Comparison of ENCODE assay signal across 21 cellular contexts in the genomic region with DNA sequence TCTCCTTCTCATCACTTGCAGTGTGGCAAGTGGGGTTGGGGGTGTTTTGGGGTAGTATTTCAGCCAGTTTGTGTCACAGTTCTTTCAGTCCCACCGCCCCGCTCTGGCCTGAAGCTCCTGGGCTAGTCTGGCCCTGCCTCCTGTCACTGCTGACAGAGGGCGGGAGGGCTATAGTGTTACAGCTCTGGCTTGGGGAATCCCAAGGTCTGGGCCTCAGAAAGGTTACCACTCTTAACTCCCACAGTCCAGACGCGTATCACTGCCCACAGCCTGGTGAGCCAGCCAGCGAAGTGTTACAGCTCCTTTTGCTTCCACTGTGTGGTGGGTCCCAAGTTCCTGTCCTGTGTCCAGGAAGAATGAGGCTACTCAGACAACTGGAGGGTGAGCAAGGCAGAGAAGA. TPM values are rescaled to one million over a fixed set of nuclear protein-coding genes. Genes with fewer than 3 reads are reported as not detected.
DNase-seq lines count a peak whose midpoint lies in the region; ATAC-seq, FAIRE-seq and TF ChIP-seq lines count a peak whose summit lies in the region.
"Had no signal": no experiment of that assay in that cellular context is flagged by ENCODE, and none has a peak within 500 bp of the region (broad histone marks: within the 10 kb centered on the region; RNA-seq: fewer than 3 reads in every experiment).

No MANE protein-coding gene starts in this region.

- no peak overlapping the region for H3K56ac ChIP-seq in H9 (ENCODE audit: insufficient read length, low read depth, low read length)

- no peak overlapping the region for H3K4me2 ChIP-seq in GM12878 (ENCODE audit: control insufficient read depth, insufficient read depth)
- no peak overlapping the region for H3K4me2 ChIP-seq in H9 (ENCODE audit: insufficient read depth, insufficient read length, low read length)
- H3K4me2 ChIP-seq: A549 had no signal

- POLR2A ChIA-PET in GM12878 (lab: Charles Lee): no interaction called here

- TF ChIP-seq POLR2A in GM12878 (IDR thresholded peaks at IDR 0.05; ENCODE audit: low read depth, low read length): no peak

- intact Hi-C loops in activated CD4-positive, alpha-beta T cell treated with anti-CD3 and anti-CD28 coated beads, Interleukin-2, amount 10 ng/mL, durations not matched to agents 24 days and 14 days (cut with micrococcal nuclease): no loop called here
- intact Hi-C loops in GM12878 (cut with micrococcal nuclease; ENCODE audit: unreplicated experiment): no loop called here

- H3K36me3 ChIP-seq in GM12878 (ENCODE audit: control insufficient read depth in 2 of 2, insufficient read depth in 2 of 2, low read length in 1 of 2): no peaks in the 10 kb centered on the region

- H3K4ac ChIP-seq in H9 (ENCODE audit: low read depth, low read length): no peak overlapping the region

- H2BK12ac ChIP-seq in H9 (ENCODE audit: insufficient read length, low read depth, low read length): no peak overlapping the region

- no peak for TF ChIP-seq EP300 in GM12878 (IDR thresholded peaks at IDR 0.05; ENCODE audit: borderline replicate concordance in 1 of 2, control insufficient read depth in 1 of 2, low read depth in 2 of 2, low read length in 2 of 2)

- in situ Hi-C loops in GM12878 (cut with MboI): no loop called here

- H3K27me3 ChIP-seq in GM12878 (replicated peaks in 1 of 2; ENCODE audit: control insufficient read depth in 2 of 2, insufficient read depth in 2 of 2, low read length in 1 of 2): no peaks in the 10 kb centered on the region; a peak in 3 of 4 replicates
- H3K27me3 ChIP-seq in H9 (ENCODE audit: insufficient read depth, low read length): no peaks in the 10 kb centered on the region

- H4K8ac ChIP-seq in H9 (replicated peaks; ENCODE audit: insufficient read length, low read depth, low read length): no peak overlapping the region

- RAD21 ChIA-PET in GM12878 (lab: Charles Lee; ENCODE audit: unreplicated experiment): no interaction called here

- H3K23me2 ChIP-seq in H9 (ENCODE audit: insufficient read length, low read depth, low read length, poor library complexity, severe bottlenecking): no peaks in the 10 kb centered on the region

- H2AFZ ChIP-seq in GM12878 (ENCODE audit: control insufficient read depth, low read depth, low read length) (peak overlapping the region; percentile 17), H9 (ENCODE audit: low read length) (no peak overlapping the region)
- H2AFZ ChIP-seq: GM23248 had no signal

- peak; percentile 64 for ATAC-seq in GM12878
- ATAC-seq in stimulated activated naive B cell treated with anti-CD40 and anti-IgM and Interleukin-4, amounts not matched to agents 10 μg/mL and 1 μg/mL and 100 μg/mL, for 72 hours (replicated peaks): peak; percentile 44 to 60
- ATAC-seq: HCT116 had no signal

- H2BK20ac ChIP-seq in H9 (ENCODE audit: low read depth, low read length, poor library complexity, severe bottlenecking): no peak overlapping the region

- H4K5ac ChIP-seq in H9 (ENCODE audit: insufficient read length, low read depth, low read length): no peak overlapping the region

- no peak overlapping the region for H3K4me3 ChIP-seq in GM12878
- H3K4me3 ChIP-seq: A549, GM23248 had no signal

- H3K9me3 Mint-ChIP-seq in activated CD4-positive, alpha-beta T cell treated with anti-CD3 and anti-CD28 coated beads, Interleukin-2, amount 10 ng/mL, durations not matched to agents 24 days and 14 days: no peaks in the 10 kb centered on the region
- H3K9me3 Mint-ChIP-seq in nephron progenitor cell (peaks cover 9% of the 10 kb centered on the region), H9 (peaks cover 0 to 2% of the 10 kb centered on the region in 2 experiments; a peak in 2 of 5 replicates)
- no peaks in the 10 kb centered on the region for H3K9me3 Mint-ChIP-seq in stimulated activated naive B cell treated with anti-CD40 and anti-IgM and Interleukin-4, amounts not matched to agents 10 μg/mL and 1 μg/mL and 100 μg/mL, for 72 hours
- H3K9me3 Mint-ChIP-seq: CD4-positive, alpha-beta T cell; HFFc6; IgD-negative memory B cell had no signal

- CTCF ChIA-PET in GM12878 (lab: Yijun Ruan, JAX): no interaction called here

- no peak overlapping the region for H2BK120ac ChIP-seq in H9 (ENCODE audit: low read depth, low read length, poor library complexity, severe bottlenecking)

- FAIRE-seq in GM12878 (lab: Jason Lieb, UNC) (no peak), frontal cortex (lab: Jason Lieb, UNC) (no peak)
- FAIRE-seq: A549, D721Med, G401.6, H54, HTR-8/SVneo had no signal

- H4K91ac ChIP-seq in H9 (ENCODE audit: insufficient read length, low read depth, low read length): no peak overlapping the region

- SMC1A ChIA-PET in GM12878 (lab: Charles Lee; ENCODE audit: uncharacterized antibody, unreplicated experiment): interaction anchor here (1.1 kb wide), 1 partner anchor 9 kb away, joined by 3 read pairs; no protein-coding TSS in a partner anchor

- no peaks in the 10 kb centered on the region for H3K79me1 ChIP-seq in H9 (ENCODE audit: insufficient read depth, low read depth, low read length, poor library complexity, severe bottlenecking)

- H3K14ac ChIP-seq in H9 (ENCODE audit: insufficient read depth, low read length): no peak overlapping the region; the same call in 1 of the 2 replicates

- no peak overlapping the region for H2BK5ac ChIP-seq in H9 (ENCODE audit: insufficient read length, low read length)

- BruUV-seq in GM12878 (replicated peaks; lab: Mats Ljungman, UMichigan): no TSS peak

- TF ChIP-seq RAD21 in GM12878 (IDR thresholded peaks at IDR 0.05; ENCODE audit: insufficient read depth, low read depth, low read length): no peak

- H3K27ac Mint-ChIP-seq in activated CD4-positive, alpha-beta T cell treated with anti-CD3 and anti-CD28 coated beads, Interleukin-2, amount 10 ng/mL, durations not matched to agents 24 days and 14 days: peak overlapping the region; percentile 26
- H3K27ac Mint-ChIP-seq in nephron progenitor cell: peak overlapping the region; percentile 83
- H3K27ac Mint-ChIP-seq in stimulated activated naive B cell treated with anti-CD40 and anti-IgM and Interleukin-4, amounts not matched to agents 10 μg/mL and 1 μg/mL and 100 μg/mL, for 72 hours: no peak overlapping the region
- H3K27ac Mint-ChIP-seq in H9: no peak overlapping the region; a peak in 1 of 7 replicates
- H3K27ac Mint-ChIP-seq: CD4-positive, alpha-beta T cell; HFFc6 had no signal

- no peaks in the 10 kb centered on the region for H3K4me1 Mint-ChIP-seq in activated CD4-positive, alpha-beta T cell treated with anti-CD3 and anti-CD28 coated beads, Interleukin-2, amount 10 ng/mL, durations not matched to agents 24 days and 14 days
- peaks cover 13% of the 10 kb centered on the region for H3K4me1 Mint-ChIP-seq in nephron progenitor cell
- no peaks in the 10 kb centered on the region for H3K4me1 Mint-ChIP-seq in stimulated activated naive B cell treated with anti-CD40 and anti-IgM and Interleukin-4, amounts not matched to agents 10 μg/mL and 1 μg/mL and 100 μg/mL, for 72 hours
- peaks cover 8 to 19% of the 10 kb centered on the region in 2 experiments; a peak in 3 of 4 replicates for H3K4me1 Mint-ChIP-seq in H9
- H3K4me1 Mint-ChIP-seq: IgD-negative memory B cell had no signal

- no peak overlapping the region for H3K23ac ChIP-seq in H9 (ENCODE audit: insufficient read length, low read depth, low read length)

- H4K20me1 ChIP-seq in GM12878 (ENCODE audit: control insufficient read depth, insufficient read depth) (no peaks in the 10 kb centered on the region), H9 (ENCODE audit: control insufficient read depth, insufficient read depth, insufficient read length) (no peaks in the 10 kb centered on the region)

- H3K79me2 ChIP-seq in GM12878 (ENCODE audit: control insufficient read depth, insufficient read depth, low read length): no peaks in the 10 kb centered on the region
- no peaks in the 10 kb centered on the region for H3K79me2 ChIP-seq in H9 (ENCODE audit: insufficient read depth, low read length)

- peaks cover 15% of the 10 kb centered on the region for H3K27me3 Mint-ChIP-seq in activated CD4-positive, alpha-beta T cell treated with anti-CD3 and anti-CD28 coated beads, Interleukin-2, amount 10 ng/mL, durations not matched to agents 24 days and 14 days
- H3K27me3 Mint-ChIP-seq in nephron progenitor cell (ENCODE audit: low read depth, poor library complexity) (peaks cover 24% of the 10 kb centered on the region), H9 (ENCODE audit: low read depth) (peaks cover 7% of the 10 kb centered on the region)
- peaks cover 13 to 29% of the 10 kb centered on the region in 2 donors for H3K27me3 Mint-ChIP-seq in stimulated activated naive B cell treated with anti-CD40 and anti-IgM and Interleukin-4, amounts not matched to agents 10 μg/mL and 1 μg/mL and 100 μg/mL, for 72 hours

- no peak overlapping the region for H3K9ac ChIP-seq in GM12878 (ENCODE audit: control insufficient read depth, insufficient read depth, low read length)
- H3K9ac ChIP-seq in H9 (ENCODE audit: extremely low read depth, insufficient read length, low read length): no peak overlapping the region
- H3K9ac ChIP-seq: GM23248 had no signal

- H3K9me3 ChIP-seq in GM12878 (replicated peaks; ENCODE audit: control insufficient read depth, insufficient read depth, low read length): no peaks in the 10 kb centered on the region
- no peaks in the 10 kb centered on the region for H3K9me3 ChIP-seq in H9 (ENCODE audit: control insufficient read depth, low read depth, low read length)
- H3K9me3 ChIP-seq: A549, Caco-2 had no signal

- no peak for DNase-seq in activated CD4-positive, alpha-beta T cell treated with anti-CD3 and anti-CD28 coated beads, Interleukin-2, amount 10 ng/mL, durations not matched to agents 24 days and 14 days
- no peak for DNase-seq in activated CD4-positive, alpha-beta T cell treated with anti-CD3 and anti-CD28 coated beads, Interleukin-2, amount 50 U/mL, for 48 hours
- DNase-seq in GM12878 (ENCODE audit: low read depth, low spot score) (no peak), nephron progenitor cell (peak; percentile 46), H9 (no peak), frontal cortex (ENCODE audit: low spot score in 2 of 2) (no peak)
- no peak for DNase-seq in stimulated activated naive B cell treated with anti-CD40 and anti-IgM and Interleukin-4, amounts not matched to agents 10 μg/mL and 1 μg/mL and 100 μg/mL, for 72 hours
- DNase-seq: AML-193; Caco-2; CD4-positive, alpha-beta T cell; GM23248; HFFc6 had no signal

- TF ChIP-seq CTCF in GM12878 (IDR thresholded peaks at IDR 0.05 in 2 of 3, conservative IDR thresholded peaks at IDR 0.05 in 1 of 3; ENCODE audit: control insufficient read depth in 2 of 3, extremely low read depth in 1 of 3, insufficient read depth in 1 of 3, low read depth in 3 of 3, low read length in 3 of 3) (no peak), nephron progenitor cell (IDR thresholded peaks at IDR 0.05) (no peak), H9 (conservative IDR thresholded peaks at IDR 0.05) (no peak)

- 26% methylated on average over 6 of the region's 6 CpGs for WGBS in GM12878 (ENCODE audit: insufficient coverage, insufficient replicate concordance, low lambda C conversion rate, missing lambda C conversion rate)
- WGBS in H9 (ENCODE audit: extremely low coverage, insufficient read length, low lambda C conversion rate): no CpG with 5 or more reads among the region's 6 CpGs

- H3K4me1 ChIP-seq in GM12878 (ENCODE audit: control insufficient read depth, insufficient read depth, low read length) (no peaks in the 10 kb centered on the region), H9 (ENCODE audit: insufficient read depth, low read length) (peaks cover 5% of the 10 kb centered on the region; the same call in 1 of the 2 replicates)
- H3K4me1 ChIP-seq: A549, Caco-2 had no signal

- H3T11ph ChIP-seq in H9 (ENCODE audit: low read length): no peak overlapping the region

- no peak overlapping the region for H2AK5ac ChIP-seq in H9 (ENCODE audit: insufficient read length, low read length)

- H3K27ac ChIP-seq in GM12878 (ENCODE audit: control insufficient read depth, insufficient read depth) (no peak overlapping the region), H9 (ENCODE audit: insufficient read length, low read depth, low read length) (no peak overlapping the region)
- H3K27ac ChIP-seq: 22Rv1, A549, C4-2B, GM23248 had no signal

- H3K4me3 Mint-ChIP-seq in activated CD4-positive, alpha-beta T cell treated with anti-CD3 and anti-CD28 coated beads, Interleukin-2, amount 10 ng/mL, durations not matched to agents 24 days and 14 days: no peak overlapping the region
- H3K4me3 Mint-ChIP-seq in nephron progenitor cell (peak overlapping the region; percentile 50), H9 (no peak overlapping the region; a peak in 2 of 5 replicates)
- H3K4me3 Mint-ChIP-seq in stimulated activated naive B cell treated with anti-CD40 and anti-IgM and Interleukin-4, amounts not matched to agents 10 μg/mL and 1 μg/mL and 100 μg/mL, for 72 hours: no peak overlapping the region
- H3K4me3 Mint-ChIP-seq: CD4-positive, alpha-beta T cell; HFFc6; IgD-negative memory B cell had no signal

- H3K18ac ChIP-seq in H9 (ENCODE audit: insufficient read length, low read depth, low read length): no peak overlapping the region

- H2BK15ac ChIP-seq in H9 (ENCODE audit: low read depth, low read length): no peak overlapping the region

- no peaks in the 10 kb centered on the region for H3K36me3 Mint-ChIP-seq in activated CD4-positive, alpha-beta T cell treated with anti-CD3 and anti-CD28 coated beads, Interleukin-2, amount 10 ng/mL, durations not matched to agents 24 days and 14 days (ENCODE audit: low read depth)
- H3K36me3 Mint-ChIP-seq in nephron progenitor cell (ENCODE audit: low read depth) (no peaks in the 10 kb centered on the region), H9 (ENCODE audit: insufficient read depth in 1 of 3, low read depth in 3 of 3) (no peaks in the 10 kb centered on the region; a peak in 1 of 7 replicates)
- no peaks in the 10 kb centered on the region for H3K36me3 Mint-ChIP-seq in stimulated activated naive B cell treated with anti-CD40 and anti-IgM and Interleukin-4, amounts not matched to agents 10 μg/mL and 1 μg/mL and 100 μg/mL, for 72 hours

RNA-seq across cellular contexts. Expression of a gene that starts 56.0 kb away (rescaled TPM):
- 18.2 and 19.2 TPM in 2 replicates for total RNA-seq in activated CD4-positive, alpha-beta T cell treated with anti-CD3 and anti-CD28 coated beads, Interleukin-2, amount 10 ng/mL, durations not matched to agents 24 days and 14 days
- 4.1 and 5.4 TPM in 2 replicates for total RNA-seq in GM12878 (2013; cell fraction: nucleolus; rRNA removed)
- total RNA-seq in GM12878 (2014; rRNA removed): 5.3 and 7.3 TPM in 2 replicates
- 3.7 and 4.3 TPM in 2 replicates for total RNA-seq in GM12878 (2014; rRNA removed; fragmentation: Illumina TruSeq; extraction: Trizol)
- total RNA-seq in GM12878 (2021): 13.9 and 16.0 TPM in 2 replicates
- 2.7 TPM for polyA plus RNA-seq in GM12878 (2011; ENCODE audit: low read depth)
- 1.2 and 3.1 TPM in 2 replicates for polyA plus RNA-seq in GM12878 (2011; rRNA removed)
- polyA plus RNA-seq in GM12878 (2011; cell fraction: cytosol; rRNA removed): 4.1 and 5.7 TPM in 2 replicates
- polyA plus RNA-seq in GM12878 (2011; cell fraction: nucleus; rRNA removed): 3.1 and 4.1 TPM in 2 replicates
- 7.0 and 7.8 TPM in 2 replicates for polyA plus RNA-seq in GM12878 (2012)
- 2.9 and 6.2 TPM in 2 replicates for polyA plus RNA-seq in GM12878 (2014; fragmentation: Illumina TruSeq; extraction: Trizol)
- under 1 TPM; 0.03 to 0.13 TPM for polyA plus RNA-seq in GM12878 (2014; fragmentation: Nextera tagmentation; extraction: Ambion mirVana)
- polyA plus RNA-seq in GM12878 (2014; rRNA removed): 10.2 and 10.3 TPM in 2 replicates
- polyA plus RNA-seq in GM12878 (2016; fragmentation: Nextera tagmentation; extraction: Ambion mirVana): 1 to 10 TPM in 1 of 2 experiments, under 1 TPM in 1; 0.24 to 2.4 TPM
- polyA minus RNA-seq in GM12878 (2011; rRNA and poly(A)+ RNA removed): 2.8 and 7.4 TPM in 2 replicates
- polyA minus RNA-seq in GM12878 (2011; cell fraction: cytosol; rRNA and poly(A)+ RNA removed): 2.5 and 3.3 TPM in 2 replicates
- polyA minus RNA-seq in GM12878 (2011; cell fraction: nucleus; rRNA and poly(A)+ RNA removed): 1.5 and 3.7 TPM in 2 replicates
- 15.6 and 15.9 TPM in 2 replicates for total RNA-seq in H9 (2021)
- 4.5 TPM for total RNA-seq in frontal cortex

Comparison
In these comparisons a context has a peak if more than half of its experiments do, and no peak if none do; other contexts are left out.
1. H3K27ac Mint-ChIP-seq: peak in activated CD4-positive, alpha-beta T cell treated with anti-CD3 and anti-CD28 coated beads, Interleukin-2, amount 10 ng/mL, durations not matched to agents 24 days and 14 days (single experiment) and nephron progenitor cell (single experiment); none in stimulated activated naive B cell treated with anti-CD40 and anti-IgM and Interleukin-4, amounts not matched to agents 10 μg/mL and 1 μg/mL and 100 μg/mL, for 72 hours (single experiment) and H9 (0 of 3).